8 cellular contexts compared by ENCODE assay signal in genomic region chr5:55712023-55712859, GRCh38. TPM values are rescaled to one million over a fixed set of nuclear protein-coding genes. Genes with fewer than 3 reads are reported as not detected.
A peak's percentile ranks its signal among the peaks of the same experiment; 100 is the strongest.
DNase-seq lines count a peak whose midpoint lies in the region; ATAC-seq, FAIRE-seq and TF ChIP-seq lines count a peak whose summit lies in the region.

TSS of gene SLC38A9 (minus strand) at chr5:55712324. CDS start at chr5:55697958, 14,366 bp downstream.

- peak; percentile 74 for DNase-seq in GM12891 (ENCODE audit: insufficient read length, low spot score)
- peak; percentile 47 for DNase-seq in NCI-H1436 treated with DMSO at 0.1 percent for 48 hours (lab: John Stamatoyannopoulos, UW)
- DNase-seq in T-cell, result peak; percentile 81 to 94 (median 90)
- peak; percentile 94 to 98 (median 96) for DNase-seq in adrenal gland
- DNase-seq in left cardiac atrium, result peak; percentile 97
- DNase-seq in posterior vena cava (ENCODE audit: low spot score), result peak; percentile 99
- peak; percentile 98 for DNase-seq in upper lobe of right lung

- ATAC-seq in HG02840 (IDR thresholded peaks at IDR 0.05; ENCODE audit: low FRiP score, unreplicated experiment), result peak; percentile 99
- peak; percentile 100 for ATAC-seq in T-cell (replicated peaks in 1 of 4)
- peak; percentile 100 for ATAC-seq in left cardiac atrium
- ATAC-seq in upper lobe of right lung, result peak; percentile 100

- H3K36me3 ChIP-seq in adrenal gland (replicated peaks in 1 of 2) (no peaks in the 10 kb centered on the region), upper lobe of right lung (peaks cover 10% of the 10 kb centered on the region)

- POLR2A ChIA-PET in T-cell (lab: Charles Lee), result no interaction called here

- H3K9me3 ChIP-seq in adrenal gland (replicated peaks in 1 of 3), result no peaks in the 10 kb centered on the region
- no peaks in the 10 kb centered on the region for H3K9me3 ChIP-seq in upper lobe of right lung

- TF ChIP-seq POLR2A in GM12891 (IDR thresholded peaks at IDR 0.05; ENCODE audit: low read depth, low read length) (0 out of 2 replicates have a peak, but pooled peaks have one; percentile 42), adrenal gland (IDR thresholded peaks at IDR 0.05) (peak; percentile 9 to 42)

- peak within 1 kb of the TSS; percentile 99 to 100 (median 100) for H3K4me3 Mint-ChIP-seq in T-cell

- TF ChIP-seq CTCF in adrenal gland (IDR thresholded peaks at IDR 0.05), result no peak
- TF ChIP-seq CTCF in upper lobe of right lung (IDR thresholded peaks at IDR 0.05), result no peak

- peak within 1 kb of the TSS in 3 of 5 donors; percentile 39 to 56 (median 52) for H3K27ac ChIP-seq in adrenal gland
- H3K27ac ChIP-seq in upper lobe of right lung, result peak within 1 kb of the TSS; percentile 77

- WGBS in adrenal gland, 4 donors, result 0% methylated on average over 33 to 55 of the region's 55 CpGs

- intact Hi-C loops in adrenal gland (cut with DNase I), result no loop called here
- intact Hi-C loops in left cardiac atrium (cut with DNase I), result no loop called here
- intact Hi-C loops in posterior vena cava (cut with DNase I), result no loop called here
- intact Hi-C loops in upper lobe of right lung (cut with DNase I), result no loop called here

- H3K4me1 Mint-ChIP-seq in T-cell, result peaks cover 20 to 38% (median 31%) of the 10 kb centered on the region in 3 donors

- CTCF ChIA-PET in T-cell (lab: Charles Lee), result interaction anchor here in 1 of 2 donors (0.6 to 1.2 kb wide), 2 partner anchors 8 to 21 kb away, joined by 3 to 4 read pairs; no protein-coding TSS in a partner anchor

- H3K4me1 ChIP-seq in adrenal gland (replicated peaks in 1 of 2) (peaks cover 9 to 13% of the 10 kb centered on the region in 2 donors), upper lobe of right lung (peaks cover 6% of the 10 kb centered on the region)

- no peaks in the 10 kb centered on the region for H3K27me3 ChIP-seq in adrenal gland
- no peaks in the 10 kb centered on the region for H3K27me3 ChIP-seq in upper lobe of right lung

- peaks cover 0 to 3% of the 10 kb centered on the region in 2 donors for H3K27me3 Mint-ChIP-seq in T-cell

- H3K27ac Mint-ChIP-seq in T-cell, result peak within 1 kb of the TSS; percentile 91 to 98

- peaks cover 0 to 6% (median 6%) of the 10 kb centered on the region in 3 donors for H3K9me3 Mint-ChIP-seq in T-cell

- FAIRE-seq in GM12891 (lab: Jason Lieb, UNC), result peak; percentile 94

- H3K36me3 Mint-ChIP-seq in T-cell, result peaks cover 19% of the 10 kb centered on the region

- H3K4me3 ChIP-seq in adrenal gland (peak within 1 kb of the TSS; percentile 30 to 89 (median 76)), upper lobe of right lung (peak within 1 kb of the TSS; percentile 94)

TF ChIP-seq in GM12891, 5 proteins besides CTCF, POLR2A, EP300 and RAD21:
- TF ChIP-seq POLR2AphosphoS5 (IDR thresholded peaks at IDR 0.05; ENCODE audit: low read depth, low read length) (no peak), POU2F2 (IDR thresholded peaks at IDR 0.05; ENCODE audit: low read depth, low read length) (0 out of 2 replicates have a peak, but pooled peaks have one; percentile 24), PAX5 (IDR thresholded peaks at IDR 0.05; ENCODE audit: insufficient read depth, low read length, severe bottlenecking) (no peak), TAF1 (IDR thresholded peaks at IDR 0.05; ENCODE audit: low read depth, low read length) (no peak), SPI1 (IDR thresholded peaks at IDR 0.05; ENCODE audit: low read depth, low read length) (peak; percentile 36; the same call in 1 of the 2 replicates)

RNA-seq across cellular contexts. Expression of gene SLC38A9, which starts in this region (rescaled TPM):
- 8.1 TPM for polyA plus RNA-seq in GM12891 (2012; ENCODE audit: low read depth, missing spikeins)
- total RNA-seq in T-cell (10 to 100 TPM; 19.9 to 25.9 (median 22.2) TPM), adrenal gland (10 to 100 TPM; 11.1 to 61.4 (median 13.9) TPM), left cardiac atrium (10 to 100 TPM; 10.1 to 10.5 TPM), posterior vena cava (10 to 100 TPM; 15.2 to 16.4 TPM), upper lobe of right lung (24.7 TPM)
- polyA plus RNA-seq in adrenal gland, result 10 to 100 TPM in 1 of 3 donors, 1 to 10 TPM in 2; 7.6 to 15.0 (median 8.7) TPM

Comparison
In these comparisons a context has a peak if more than half of its experiments do, and no peak if none do; other contexts are left out.
1. Peak in every context shown above with its lines: DNase-seq, ATAC-seq, H3K4me3 ChIP-seq and H3K27ac ChIP-seq.
2. DNase-seq: peak in every context shown above with its lines; median percentile 99 in posterior vena cava; 98 in upper lobe of right lung; 97 in left cardiac atrium; 96 in adrenal gland; 90 in T-cell; 74 in GM12891; 47 in NCI-H1436 treated with DMSO at 0.1 percent for 48 hours.